Comparison of ENCODE assay signal across 8 cellular contexts in genomic region chr1:248873409-248873992, GRCh38. TPM values are rescaled to one million over a fixed set of nuclear protein-coding genes. Genes with fewer than 3 reads are reported as not detected.
A peak's percentile ranks its signal among the peaks of the same experiment; 100 is the strongest.
DNase-seq lines count a peak whose midpoint lies in the region; ATAC-seq and TF ChIP-seq lines count a peak whose summit lies in the region.

No MANE protein-coding gene starts in this region.

- peak overlapping the region; percentile 98 for H2AFZ ChIP-seq in hepatocyte

- peak overlapping the region; percentile 82 for H3K4me2 ChIP-seq in hepatocyte

- ATAC-seq in GM18498 (IDR thresholded peaks at IDR 0.05; ENCODE audit: unreplicated experiment) = peak; percentile 85
- ATAC-seq in HG02943 (IDR thresholded peaks at IDR 0.05; ENCODE audit: low read depth, unreplicated experiment) = peak; percentile 83

- H3K4me1 ChIP-seq in ascending aorta (no peaks in the 10 kb centered on the region), hepatocyte (ENCODE audit: insufficient read depth) (peaks cover 5% of the 10 kb centered on the region)

- H3K36me3 ChIP-seq in ascending aorta = no peaks in the 10 kb centered on the region
- H3K36me3 ChIP-seq in hepatocyte (replicated peaks; ENCODE audit: insufficient read depth, low read depth) = no peaks in the 10 kb centered on the region

- WGBS in hepatocyte (ENCODE audit: low lambda C conversion rate, missing lambda C conversion rate) = under 1% methylated on average over 41 of the region's 41 CpGs

- TF ChIP-seq CTCF in ascending aorta (IDR thresholded peaks at IDR 0.05) = no peak
- no peak for TF ChIP-seq CTCF in hepatocyte (IDR thresholded peaks at IDR 0.05; ENCODE audit: poor library complexity)

- H3K9me2 ChIP-seq in hepatocyte (replicated peaks; ENCODE audit: insufficient read depth) = no peaks in the 10 kb centered on the region

- no peaks in the 10 kb centered on the region for H3K79me2 ChIP-seq in hepatocyte

- no peaks in the 10 kb centered on the region for H3K27me3 ChIP-seq in ascending aorta
- H3K27me3 ChIP-seq in hepatocyte = no peaks in the 10 kb centered on the region

- intact Hi-C loops in ascending aorta (cut with DNase I) = loop anchor here (1.0 kb wide), 5 partner anchors 10 to 47 kb away; partner anchors contain the start of genes PGBD2, ZNF672 and ZNF692

- H3K4me3 ChIP-seq in ascending aorta (peak overlapping the region; percentile 70 to 79), hepatocyte (peak overlapping the region; percentile 64)

- H3K9me3 ChIP-seq in ascending aorta (no peaks in the 10 kb centered on the region), hepatocyte (ENCODE audit: low read depth) (no peaks in the 10 kb centered on the region)

- no peaks in the 10 kb centered on the region for H4K20me1 ChIP-seq in hepatocyte (ENCODE audit: insufficient read depth, poor library complexity, severe bottlenecking)

- peak overlapping the region; percentile 97 to 99 for H3K27ac ChIP-seq in ascending aorta
- H3K27ac ChIP-seq in hepatocyte = peak overlapping the region; percentile 89

- DNase-seq in NCI-H187 (lab: John Stamatoyannopoulos, UW) (peak; percentile 66 to 81), T-helper 2 cell (peak; percentile 58 to 95 (median 88)), ascending aorta (ENCODE audit: low spot score in 2 of 2) (peak; percentile 86 to 98), hepatocyte (ENCODE audit: low spot score) (peak; percentile 97), renal cortical epithelial cell (ENCODE audit: low read depth) (peak; percentile 92), 8988T (no peak)

RNA-seq across cellular contexts. Expression of gene ZNF692, which starts 14.6 kb away (rescaled TPM):
- total RNA-seq in ascending aorta (13.8 TPM), hepatocyte (24.2 and 42.1 TPM in 2 replicates), renal cortical epithelial cell (9.4 and 19.6 TPM in 2 replicates)
- 60.8 and 79.9 TPM in 2 replicates for polyA plus RNA-seq in hepatocyte

RNA-seq across cellular contexts. Expression of gene PGBD2, which starts 32.5 kb away (rescaled TPM):
- total RNA-seq in ascending aorta (0.53 TPM), hepatocyte (5.6 and 8.0 TPM in 2 replicates), renal cortical epithelial cell (7.5 and 12.6 TPM in 2 replicates)
- 5.6 and 6.6 TPM in 2 replicates for polyA plus RNA-seq in hepatocyte

RNA-seq across cellular contexts. Expression of gene ZNF672, which starts 35.5 kb away (rescaled TPM):
- total RNA-seq in ascending aorta (30.9 TPM), hepatocyte (19.0 and 23.6 TPM in 2 replicates), renal cortical epithelial cell (18.9 and 34.6 TPM in 2 replicates)
- 30.7 and 34.7 TPM in 2 replicates for polyA plus RNA-seq in hepatocyte

RNA-seq across cellular contexts. Expression of gene SH3BP5L, which starts 47.8 kb away (rescaled TPM):
- 15.9 TPM for total RNA-seq in ascending aorta
- 13.2 and 17.2 TPM in 2 replicates for total RNA-seq in hepatocyte
- polyA plus RNA-seq in hepatocyte = 5.3 and 6.5 TPM in 2 replicates
- total RNA-seq in renal cortical epithelial cell = 41.7 and 42.8 TPM in 2 replicates
